27 cellular contexts compared by ENCODE assay signal in the genomic region with DNA sequence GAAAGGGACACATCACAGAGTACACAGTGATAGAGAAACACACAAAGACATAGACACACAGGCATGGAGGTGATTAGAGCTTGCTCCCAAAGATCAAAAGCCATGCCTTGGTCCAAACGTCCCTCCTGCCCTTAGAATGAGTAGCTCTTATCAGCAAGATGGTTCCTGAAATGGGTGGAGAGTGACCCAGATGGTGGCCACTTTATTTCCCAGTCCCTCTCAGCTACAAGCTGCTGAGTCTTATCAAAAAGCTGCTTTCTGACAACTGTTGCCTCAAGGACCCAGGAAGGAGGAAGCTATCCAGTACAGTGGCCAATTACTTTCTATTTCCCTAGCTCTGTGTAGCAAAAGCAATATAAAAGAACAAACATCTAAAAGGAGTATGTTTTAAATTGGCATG. TPM values are rescaled to one million over a fixed set of nuclear protein-coding genes. Genes with fewer than 3 reads are reported as not detected.
"Had no signal": no experiment of that assay in that cellular context is flagged by ENCODE, and none has a peak within 500 bp of the region (broad histone marks: within the 10 kb centered on the region; RNA-seq: fewer than 3 reads in every experiment).

No MANE protein-coding gene starts in this region.

- H3K27ac ChIP-seq: breast epithelium, foreskin keratinocyte, thyroid gland had no signal

- ATAC-seq: activated CD4-positive, CD25-positive, alpha-beta regulatory T cell treated with anti-CD3 and anti-CD28 coated beads, Interleukin-2, amount 50 U/mL, for 24 hours; activated T-cell treated with anti-CD3 and anti-CD28 coated beads, Interleukin-2, amount 50 U/mL, for 4 hours; foreskin keratinocyte; left lobe of liver had no signal

- H3K36me3 ChIP-seq: breast epithelium, thyroid gland had no signal

- H3K4me3 Mint-ChIP-seq: activated naive CD4-positive, alpha-beta T cell treated with anti-CD3 and anti-CD28 coated beads, Interleukin-2, amount 50 U/mL, for 24 hours; activated T-cell treated with anti-CD3 and anti-CD28 coated beads, Interleukin-2, amount 50 U/mL, for 4 hours; mesothelial cell of epicardium; nephron had no signal

- H3K27me3 Mint-ChIP-seq: activated naive CD4-positive, alpha-beta T cell treated with anti-CD3 and anti-CD28 coated beads, Interleukin-2, amount 50 U/mL, for 24 hours had no signal

- H3K4me1 ChIP-seq: breast epithelium, foreskin keratinocyte, thyroid gland had no signal

- H3K9me3 ChIP-seq: breast epithelium, thyroid gland had no signal

- H3K9me3 Mint-ChIP-seq: activated naive CD4-positive, alpha-beta T cell treated with anti-CD3 and anti-CD28 coated beads, Interleukin-2, amount 50 U/mL, for 24 hours; activated T-cell treated with anti-CD3 and anti-CD28 coated beads, Interleukin-2, amount 50 U/mL, for 4 hours; mesothelial cell of epicardium; nephron had no signal

- H3K36me3 Mint-ChIP-seq: activated naive CD4-positive, alpha-beta T cell treated with anti-CD3 and anti-CD28 coated beads, Interleukin-2, amount 50 U/mL, for 24 hours; mesothelial cell of epicardium had no signal

- FAIRE-seq: astrocyte, endothelial cell of umbilical vein had no signal

- H3K4me3 ChIP-seq: breast epithelium, thyroid gland had no signal

- H3K27me3 ChIP-seq: breast epithelium, foreskin keratinocyte, thyroid gland had no signal

- H3K27ac Mint-ChIP-seq: activated naive CD4-positive, alpha-beta T cell treated with anti-CD3 and anti-CD28 coated beads, Interleukin-2, amount 50 U/mL, for 24 hours; mesothelial cell of epicardium; nephron had no signal

- DNase-seq: activated CD4-positive, alpha-beta T cell treated with anti-CD3 and anti-CD28 coated beads, Interleukin-2, amount 50 U/mL, for 1 hour; activated CD8-positive, alpha-beta memory T cell treated with anti-CD3 and anti-CD28 coated beads, Interleukin-2, amount 50 U/mL, for 4 hours; activated effector memory CD4-positive, alpha-beta T cell treated with anti-CD3 and anti-CD28 coated beads, Interleukin-2, amount 50 U/mL, for 16 hours; activated T-cell treated with anti-CD3 and anti-CD28 coated beads, Interleukin-2, amount 50 U/mL, for 4 hours; cerebellar nuclear complex; dermis blood vessel endothelial cell; effector memory CD4-positive, alpha-beta T cell; foreskin keratinocyte; hypothalamus; islet precursor cell; nucleus accumbens; posterior cingulate gyrus; retina; stimulated activated CD4-positive, alpha-beta T cell treated with anti-CD3 and anti-CD28 coated beads, Interleukin-2, amount 100 ng/mL, for 24 hours; stimulated activated naive CD4-positive, alpha-beta T cell treated with Interleukin-2 at 50 U/mL for 16 hours; thyroid gland had no signal

- H3K4me1 Mint-ChIP-seq: activated naive CD4-positive, alpha-beta T cell treated with anti-CD3 and anti-CD28 coated beads, Interleukin-2, amount 50 U/mL, for 24 hours; mesothelial cell of epicardium; nephron had no signal

RNA-seq across cellular contexts. Expression of a gene that starts 7.7 kb away (rescaled TPM):
- total RNA-seq: astrocyte; dermis blood vessel endothelial cell; endothelial cell of umbilical vein; foreskin keratinocyte; lung microvascular endothelial cell; mesothelial cell of epicardium; T-helper 2 cell treated with Interferon-gamma antibody and Interleukin-4, amounts not matched to agents 100 ng/mL and 5 ng/mL, for 36 hours; thyroid gland; urinary bladder had no signal
- polyA plus RNA-seq: endothelial cell of umbilical vein, foreskin keratinocyte, urinary bladder had no signal

RNA-seq across cellular contexts. Expression of a gene that starts 37.0 kb away (rescaled TPM):
- total RNA-seq: activated T-cell treated with anti-CD3 and anti-CD28 coated beads, Interleukin-2, amount 50 U/mL, for 4 hours; left lobe of liver; lung microvascular endothelial cell; T-helper 2 cell treated with Interferon-gamma antibody and Interleukin-4, amounts not matched to agents 100 ng/mL and 5 ng/mL, for 36 hours; thyroid gland had no signal
